Comparison of ENCODE assay signal across 1 cellular context in the genomic region with DNA sequence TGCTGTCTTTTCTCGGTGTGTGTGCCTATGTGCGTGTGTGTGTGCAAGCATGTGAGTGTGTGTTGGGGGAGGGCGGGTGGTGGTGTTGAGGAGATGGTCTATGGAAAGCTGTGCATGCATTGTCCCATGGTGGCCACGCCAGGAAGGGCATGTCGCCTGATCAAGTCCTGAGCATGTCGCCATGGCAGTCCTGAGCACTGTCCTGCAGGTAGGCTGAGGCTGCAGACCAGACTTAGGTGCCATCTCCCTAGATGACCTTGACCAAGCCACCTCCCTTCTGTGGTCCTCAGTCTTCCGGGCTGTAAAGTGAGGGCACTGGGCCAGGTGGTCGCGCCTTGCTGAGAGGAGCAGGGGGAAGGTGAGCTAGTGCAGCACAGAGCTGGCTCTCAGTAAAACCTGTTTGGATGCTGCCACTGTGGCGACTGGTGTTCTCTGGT.
TF ChIP-seq lines count a peak whose summit lies in the region.

No MANE protein-coding gene starts in this region.

TF ChIP-seq in HepG2, 621 proteins besides CTCF, POLR2A, EP300 and RAD21 (continued from another document):
- TF ChIP-seq, protein P1, sequence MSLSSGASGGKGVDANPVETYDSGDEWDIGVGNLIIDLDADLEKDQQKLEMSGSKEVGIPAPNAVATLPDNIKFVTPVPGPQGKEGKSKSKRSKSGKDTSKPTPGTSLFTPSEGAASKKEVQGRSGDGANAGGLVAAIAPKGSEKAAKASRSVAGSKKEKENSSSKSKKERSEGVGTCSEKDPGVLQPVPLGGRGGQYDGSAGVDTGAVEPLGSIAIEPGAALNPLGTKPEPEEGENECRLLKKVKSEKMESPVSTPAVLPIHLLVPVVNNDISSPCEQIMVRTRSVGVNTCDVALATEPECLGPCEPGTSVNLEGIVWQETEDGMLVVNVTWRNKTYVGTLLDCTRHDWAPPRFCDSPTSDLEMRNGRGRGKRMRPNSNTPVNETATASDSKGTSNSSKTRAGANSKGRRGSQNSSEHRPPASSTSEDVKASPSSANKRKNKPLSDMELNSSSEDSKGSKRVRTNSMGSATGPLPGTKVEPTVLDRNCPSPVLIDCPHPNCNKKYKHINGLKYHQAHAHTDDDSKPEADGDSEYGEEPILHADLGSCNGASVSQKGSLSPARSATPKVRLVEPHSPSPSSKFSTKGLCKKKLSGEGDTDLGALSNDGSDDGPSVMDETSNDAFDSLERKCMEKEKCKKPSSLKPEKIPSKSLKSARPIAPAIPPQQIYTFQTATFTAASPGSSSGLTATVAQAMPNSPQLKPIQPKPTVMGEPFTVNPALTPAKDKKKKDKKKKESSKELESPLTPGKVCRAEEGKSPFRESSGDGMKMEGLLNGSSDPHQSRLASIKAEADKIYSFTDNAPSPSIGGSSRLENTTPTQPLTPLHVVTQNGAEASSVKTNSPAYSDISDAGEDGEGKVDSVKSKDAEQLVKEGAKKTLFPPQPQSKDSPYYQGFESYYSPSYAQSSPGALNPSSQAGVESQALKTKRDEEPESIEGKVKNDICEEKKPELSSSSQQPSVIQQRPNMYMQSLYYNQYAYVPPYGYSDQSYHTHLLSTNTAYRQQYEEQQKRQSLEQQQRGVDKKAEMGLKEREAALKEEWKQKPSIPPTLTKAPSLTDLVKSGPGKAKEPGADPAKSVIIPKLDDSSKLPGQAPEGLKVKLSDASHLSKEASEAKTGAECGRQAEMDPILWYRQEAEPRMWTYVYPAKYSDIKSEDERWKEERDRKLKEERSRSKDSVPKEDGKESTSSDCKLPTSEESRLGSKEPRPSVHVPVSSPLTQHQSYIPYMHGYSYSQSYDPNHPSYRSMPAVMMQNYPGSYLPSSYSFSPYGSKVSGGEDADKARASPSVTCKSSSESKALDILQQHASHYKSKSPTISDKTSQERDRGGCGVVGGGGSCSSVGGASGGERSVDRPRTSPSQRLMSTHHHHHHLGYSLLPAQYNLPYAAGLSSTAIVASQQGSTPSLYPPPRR (CRISPR knock-in tag; IDR thresholded peaks at IDR 0.05; ENCODE audit: borderline replicate concordance): no peak
- no peak for TF ChIP-seq GZF1 (CRISPR knock-in tag; IDR thresholded peaks at IDR 0.05)
- TF ChIP-seq ARHGAP35 (CRISPR knock-in tag; IDR thresholded peaks at IDR 0.05; ENCODE audit: borderline replicate concordance): no peak
